Comparison of ENCODE assay signal across 36 cellular contexts in the genomic region with DNA sequence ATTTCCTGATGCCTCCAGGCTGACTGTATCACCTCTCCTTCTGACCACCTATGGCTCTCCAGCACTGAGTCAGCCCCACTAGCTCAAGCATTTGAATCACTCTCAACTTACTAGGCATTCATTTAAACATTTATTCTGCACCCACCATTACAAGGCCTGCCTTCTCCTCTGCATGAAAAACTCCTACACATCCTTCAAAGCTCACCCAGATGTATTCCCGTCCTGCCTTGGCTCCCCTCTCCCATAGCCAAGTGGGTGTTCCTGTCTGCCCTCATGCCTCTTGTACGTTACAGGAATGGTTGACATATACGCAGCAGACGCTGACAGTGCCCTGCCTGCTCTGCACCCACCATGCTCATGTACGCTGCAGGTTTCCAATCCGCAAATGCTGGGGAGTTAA. TPM values are rescaled to one million over a fixed set of nuclear protein-coding genes. Genes with fewer than 3 reads are reported as not detected.
"Had no signal": no experiment of that assay in that cellular context is flagged by ENCODE, and none has a peak within 500 bp of the region (broad histone marks: within the 10 kb centered on the region; RNA-seq: fewer than 3 reads in every experiment).

No MANE protein-coding gene starts in this region.

- H3K9me3 ChIP-seq: colonic mucosa, esophagus squamous epithelium, gastrocnemius medialis, heart right ventricle, left lung, lower lobe of right lung, mucosa of descending colon had no signal

- H3K27me3 ChIP-seq: colonic mucosa, gastrocnemius medialis, left lung had no signal

- H3K4me1 ChIP-seq: colonic mucosa, esophagus squamous epithelium, left lung had no signal

- H3K4me3 ChIP-seq: colonic mucosa, esophagus squamous epithelium, gastrocnemius medialis, heart right ventricle, left lung, lower lobe of right lung, mucosa of descending colon had no signal

- H3K27ac ChIP-seq: colonic mucosa, epithelial cell of prostate, esophagus squamous epithelium, gastrocnemius medialis, heart right ventricle, left lung, lower lobe of right lung had no signal

- ATAC-seq: effector memory CD8-positive, alpha-beta T cell; esophagus mucosa; gastrocnemius medialis; heart right ventricle; left cardiac atrium; left lung; left ventricle myocardium superior; lower lobe of right lung; mucosa of descending colon had no signal

- H3K36me3 Mint-ChIP-seq: mesothelial cell of epicardium, naive B cell had no signal

- FAIRE-seq: endometrium, kidney had no signal

- H3K27ac Mint-ChIP-seq: dendritic cell treated with granulocyte-macrophage colony-stimulating factor and Interleukin-4, amounts not matched to agents 40 ng/mL and 50 ng/mL, for 4 days; effector memory CD8-positive, alpha-beta T cell; endodermal cell; mesothelial cell of epicardium had no signal

- H3K9me3 Mint-ChIP-seq: dendritic cell treated with granulocyte-macrophage colony-stimulating factor and Interleukin-4, amounts not matched to agents 40 ng/mL and 50 ng/mL, for 4 days; effector memory CD8-positive, alpha-beta T cell; endodermal cell; mesothelial cell of epicardium had no signal

- H3K4me1 Mint-ChIP-seq: mesothelial cell of epicardium, naive B cell had no signal

- DNase-seq: colonic mucosa; cortex of kidney; effector CD8-positive, alpha-beta T cell; effector memory CD8-positive, alpha-beta T cell; endodermal cell; erythroblast; esophagus squamous epithelium; foreskin fibroblast; foreskin melanocyte; gastrocnemius medialis; glutamatergic neuron; head of caudate nucleus; heart right ventricle; hippocampal formation; islet precursor cell; kidney; kidney glomerular epithelial cell; left cardiac atrium; left lung; left ventricle myocardium superior; lower lobe of right lung; mesenchymal stem cell; mucosa of descending colon; naive B cell had no signal

- H3K4me3 Mint-ChIP-seq: dendritic cell treated with granulocyte-macrophage colony-stimulating factor and Interleukin-4, amounts not matched to agents 40 ng/mL and 50 ng/mL, for 4 days; effector memory CD8-positive, alpha-beta T cell; endodermal cell; mesothelial cell of epicardium; naive B cell had no signal

- H3K36me3 ChIP-seq: colonic mucosa, esophagus squamous epithelium, gastrocnemius medialis, heart right ventricle, left lung, lower lobe of right lung had no signal

RNA-seq across cellular contexts. Expression of a gene that starts 21.6 kb away (rescaled TPM):
- total RNA-seq: chondrocyte, colonic mucosa, dermis microvascular lymphatic vessel endothelial cell, gastrocnemius medialis, glomerular endothelial cell, left ventricle myocardium superior, lung microvascular endothelial cell, mesothelial cell of epicardium, myocyte had no signal

RNA-seq across cellular contexts. Expression of a gene that starts 29.9 kb away (rescaled TPM):
- total RNA-seq: chondrocyte, colonic mucosa, dermis microvascular lymphatic vessel endothelial cell, endodermal cell, esophagus mucosa, esophagus squamous epithelium, gastrocnemius medialis, glomerular endothelial cell, heart right ventricle, kidney, left cardiac atrium, left lung, left ventricle myocardium superior, lower leg skin, lower lobe of right lung, lung microvascular endothelial cell, mesenteric fat pad, mesothelial cell of epicardium, mucosa of descending colon, myocyte had no signal
- polyA plus RNA-seq: heart right ventricle had no signal
